Comparison of ENCODE assay signal across 9 cellular contexts in genomic region chr9:87896891-87897290, GRCh38. TPM values are rescaled to one million over a fixed set of nuclear protein-coding genes. Genes with fewer than 3 reads are reported as not detected.
"Had no signal": no experiment of that assay in that cellular context is flagged by ENCODE, and none has a peak within 500 bp of the region (broad histone marks: within the 10 kb centered on the region; RNA-seq: fewer than 3 reads in every experiment).

No MANE protein-coding gene starts in this region.

- FAIRE-seq: G401.6, GM12878, GM12891, GM12892, GM18507, GM19239 had no signal

- H3K4me3 ChIP-seq: GM12878 had no signal

- DNase-seq: GDM1, GF-D8 had no signal

- ATAC-seq: GM12878 had no signal

RNA-seq across cellular contexts. Expression of gene SPATA31E1, which starts 14.2 kb away (rescaled TPM):
- total RNA-seq: G401, GM12878 had no signal
- polyA plus RNA-seq: GM12878 had no signal

RNA-seq across cellular contexts. Expression of gene SPATA31C1, which starts 20.9 kb away (rescaled TPM):
- total RNA-seq: G401, GM12878 had no signal
- polyA plus RNA-seq: GM12878 had no signal
